11 cellular contexts compared by ENCODE assay signal in genomic region chr13:97659602-97660001, GRCh38.
DNase-seq lines count a peak whose midpoint lies in the region; TF ChIP-seq lines count a peak whose summit lies in the region.
"Had no signal": no experiment of that assay in that cellular context is flagged by ENCODE, and none has a peak within 500 bp of the region (broad histone marks: within the 10 kb centered on the region; RNA-seq: fewer than 3 reads in every experiment).

No MANE protein-coding gene starts in this region.

- H3K27ac Mint-ChIP-seq in activated CD4-positive, alpha-beta memory T cell treated with anti-CD3 and anti-CD28 coated beads for 36 hours, result no peak overlapping the region

- no peaks in the 10 kb centered on the region for H3K9me3 Mint-ChIP-seq in activated CD4-positive, alpha-beta memory T cell treated with anti-CD3 and anti-CD28 coated beads for 36 hours

- H3K4me3 Mint-ChIP-seq in activated CD4-positive, alpha-beta memory T cell treated with anti-CD3 and anti-CD28 coated beads for 36 hours, result no peak overlapping the region

- CTCF ChIA-PET in AG04450 (lab: Charles Lee), result interaction anchor here (0.8 to 2.0 kb wide), 4 partner anchors 220 to 641 kb away, joined by 3 to 7 read pairs (median 4); no protein-coding TSS in a partner anchor
- CTCF ChIA-PET in activated CD4-positive, alpha-beta memory T cell treated with anti-CD3 and anti-CD28 coated beads for 36 hours (lab: Charles Lee), result no interaction called here

- intact Hi-C loops in activated CD4-positive, alpha-beta memory T cell treated with anti-CD3 and anti-CD28 coated beads for 36 hours (cut with micrococcal nuclease), result no loop called here

- DNase-seq in AG04450 (ENCODE audit: low read depth, low spot score) (peak; percentile 1), H4 (ENCODE audit: low spot score) (peak; percentile 9), inferior parietal cortex (ENCODE audit: extremely low spot score) (peak; percentile 42), HPDE6-E6E7 (ENCODE audit: extremely low spot score) (no peak), DMS79 treated with DMSO at 0.1 percent for 48 hours (lab: John Stamatoyannopoulos, UW) (no peak), AG08396 (ENCODE audit: low spot score) (no peak)
- no peak for DNase-seq in activated CD4-positive, alpha-beta memory T cell treated with anti-CD3 and anti-CD28 coated beads for 36 hours
- DNase-seq: activated T-cell treated with anti-CD3 and anti-CD28 coated beads, Interleukin-2, amount 50 U/mL, for 1 hour; NCI-H2171 treated with DMSO at 0.1 percent for 48 hours; stimulated activated CD4-positive, alpha-beta T cell treated with anti-CD3 and anti-CD28 coated beads, Interleukin-2, amount 100 ng/mL, for 24 hours had no signal

- no peaks in the 10 kb centered on the region for H3K9me3 ChIP-seq in AG04450 (ENCODE audit: control insufficient read depth, insufficient read depth, low read length)

- no peaks in the 10 kb centered on the region for H3K27me3 ChIP-seq in AG04450 (ENCODE audit: control insufficient read depth, insufficient read depth, low read length)

- POLR2A ChIA-PET in AG04450 (lab: Yijun Ruan, JAX), result no interaction called here
- POLR2A ChIA-PET in activated CD4-positive, alpha-beta memory T cell treated with anti-CD3 and anti-CD28 coated beads for 36 hours (lab: Charles Lee), result no interaction called here

- TF ChIP-seq CTCF in AG04450 (IDR thresholded peaks at IDR 0.05; ENCODE audit: low read depth, low read length) (peak; percentile 54), VCaP (conservative IDR thresholded peaks at IDR 0.05) (peak; percentile 25)

- H3K36me3 Mint-ChIP-seq in activated CD4-positive, alpha-beta memory T cell treated with anti-CD3 and anti-CD28 coated beads for 36 hours, result no peaks in the 10 kb centered on the region

- H3K4me1 Mint-ChIP-seq in activated CD4-positive, alpha-beta memory T cell treated with anti-CD3 and anti-CD28 coated beads for 36 hours (ENCODE audit: low read depth), result no peaks in the 10 kb centered on the region

- H3K27me3 Mint-ChIP-seq in activated CD4-positive, alpha-beta memory T cell treated with anti-CD3 and anti-CD28 coated beads for 36 hours, result peaks cover 2% of the 10 kb centered on the region

- H3K4me3 ChIP-seq in AG04450 (ENCODE audit: low read depth, low read length), result no peak overlapping the region

- H3K27ac ChIP-seq in AG04450 (ENCODE audit: low read depth, low read length), result no peak overlapping the region
- H3K27ac ChIP-seq in VCaP, result no peak overlapping the region

Comparison
In these comparisons a context has a peak if more than half of its experiments do, and no peak if none do; other contexts are left out.
1. DNase-seq: peak in AG04450 (single experiment), H4 (single experiment) and inferior parietal cortex (single experiment); none in HPDE6-E6E7 (single experiment), DMS79 treated with DMSO at 0.1 percent for 48 hours (single experiment), AG08396 (single experiment) and activated CD4-positive, alpha-beta memory T cell treated with anti-CD3 and anti-CD28 coated beads for 36 hours (single experiment).